ENCODE assay signal across 8 cellular contexts in the genomic region with DNA sequence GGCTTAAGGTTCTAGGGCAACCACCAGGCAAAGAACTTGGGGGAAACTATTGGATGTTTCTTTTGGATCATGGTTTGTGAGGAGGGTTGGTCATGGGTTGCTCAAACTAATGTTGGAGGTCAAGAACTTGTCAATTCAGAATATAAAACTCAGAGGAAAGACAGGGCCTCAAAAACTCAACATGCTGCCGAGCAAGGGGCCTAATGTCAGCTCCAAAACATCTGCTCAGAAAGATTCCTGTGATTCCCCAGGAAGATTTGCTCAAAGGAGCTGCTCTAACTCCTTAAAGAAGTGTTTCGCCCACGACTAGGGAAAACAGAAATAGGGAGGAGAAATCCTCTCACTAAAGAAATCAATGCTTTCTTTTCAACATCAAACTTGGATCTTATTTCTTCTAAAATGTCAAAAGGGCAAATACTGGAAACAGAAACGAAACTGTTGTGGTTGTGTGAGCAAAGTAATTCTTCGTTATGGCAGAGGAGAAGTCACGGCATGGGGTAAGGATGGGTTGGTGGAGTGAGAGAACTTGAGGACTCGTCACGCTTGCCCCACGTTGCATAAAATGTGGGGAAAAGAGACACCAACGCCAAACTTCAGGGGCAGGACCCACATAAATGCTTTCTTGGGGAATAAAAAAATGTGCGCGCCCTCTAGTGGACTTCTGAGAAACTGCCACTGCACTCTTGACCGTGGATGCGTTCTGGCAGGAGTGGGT. TPM values are rescaled to one million over a fixed set of nuclear protein-coding genes. Genes with fewer than 3 reads are reported as not detected.
DNase-seq lines count a peak whose midpoint lies in the region; ATAC-seq lines count a peak whose summit lies in the region.

No MANE protein-coding gene starts in this region.

- H3K9me3 Mint-ChIP-seq in activated CD8-positive, alpha-beta T cell treated with anti-CD3 and anti-CD28 coated beads, Interleukin-2, amount 10 ng/mL, durations not matched to agents 7 days and 5 days (ENCODE audit: insufficient read depth) = no peaks in the 10 kb centered on the region
- no peaks in the 10 kb centered on the region for H3K9me3 Mint-ChIP-seq in naive B cell

- POLR2A ChIA-PET in activated CD8-positive, alpha-beta T cell treated with anti-CD3 and anti-CD28 coated beads, Interleukin-2, amount 10 ng/mL, durations not matched to agents 7 days and 5 days (lab: Charles Lee) = interaction anchor here (0.7 kb wide), 1 partner anchor 422 kb away, joined by 3 read pairs; the partner anchor contains the start of gene WASHC3

- peaks cover 29% of the 10 kb centered on the region for H3K4me1 Mint-ChIP-seq in activated CD8-positive, alpha-beta T cell treated with anti-CD3 and anti-CD28 coated beads, Interleukin-2, amount 10 ng/mL, durations not matched to agents 7 days and 5 days (ENCODE audit: low read depth)
- peaks cover 8 to 15% (median 15%) of the 10 kb centered on the region in 3 donors for H3K4me1 Mint-ChIP-seq in naive B cell

- peak overlapping the region; percentile 61 for H3K4me3 Mint-ChIP-seq in activated CD8-positive, alpha-beta T cell treated with anti-CD3 and anti-CD28 coated beads, Interleukin-2, amount 10 ng/mL, durations not matched to agents 7 days and 5 days
- peak overlapping the region in 7 of 8 donors; percentile 43 to 88 (median 78) for H3K4me3 Mint-ChIP-seq in naive B cell

- CTCF ChIA-PET in activated CD8-positive, alpha-beta T cell treated with anti-CD3 and anti-CD28 coated beads, Interleukin-2, amount 10 ng/mL, durations not matched to agents 7 days and 5 days (lab: Charles Lee) = interaction anchor here (0.6 to 3.8 kb wide), 19 partner anchors 10 to 544 kb away, joined by 3 to 23 read pairs (median 3); no protein-coding TSS in a partner anchor

- peaks cover 5% of the 10 kb centered on the region for H3K36me3 Mint-ChIP-seq in activated CD8-positive, alpha-beta T cell treated with anti-CD3 and anti-CD28 coated beads, Interleukin-2, amount 10 ng/mL, durations not matched to agents 7 days and 5 days (ENCODE audit: low read depth)
- no peaks in the 10 kb centered on the region for H3K36me3 Mint-ChIP-seq in naive B cell

- peak overlapping the region; percentile 84 for H3K27ac Mint-ChIP-seq in activated CD8-positive, alpha-beta T cell treated with anti-CD3 and anti-CD28 coated beads, Interleukin-2, amount 10 ng/mL, durations not matched to agents 7 days and 5 days
- peak overlapping the region in 5 of 6 donors; percentile 27 to 93 (median 65) for H3K27ac Mint-ChIP-seq in naive B cell

- DNase-seq in AG08396 (ENCODE audit: low spot score) = peak; percentile 66
- DNase-seq in NCI-H345 treated with DMSO at 0.1 percent for 48 hours (lab: John Stamatoyannopoulos, UW; ENCODE audit: unreplicated experiment) = peak; percentile 17
- DNase-seq in activated CD8-positive, alpha-beta T cell treated with anti-CD3 and anti-CD28 coated beads, Interleukin-2, amount 10 ng/mL, durations not matched to agents 7 days and 5 days = peak; percentile 73
- peak; percentile 60 for DNase-seq in epidermal melanocyte (ENCODE audit: insufficient read length, low spot score)
- peak; percentile 17 for DNase-seq in naive B cell
- DNase-seq in stimulated activated naive CD4-positive, alpha-beta T cell treated with Interleukin-2 at 50 U/mL for 16 hours (lab: John Stamatoyannopoulos, UW) = peak; percentile 53

- no peaks in the 10 kb centered on the region for H3K27me3 Mint-ChIP-seq in activated CD8-positive, alpha-beta T cell treated with anti-CD3 and anti-CD28 coated beads, Interleukin-2, amount 10 ng/mL, durations not matched to agents 7 days and 5 days (ENCODE audit: low read depth)
- H3K27me3 Mint-ChIP-seq in naive B cell = peaks cover 0 to 6% (median 0%) of the 10 kb centered on the region in 3 donors

- peak; percentile 71 for ATAC-seq in GM18511 (IDR thresholded peaks at IDR 0.05; ENCODE audit: unreplicated experiment)
- ATAC-seq in HG03039 (IDR thresholded peaks at IDR 0.05; ENCODE audit: unreplicated experiment) = peak; percentile 53
- peak; percentile 85 for ATAC-seq in activated CD8-positive, alpha-beta T cell treated with anti-CD3 and anti-CD28 coated beads, Interleukin-2, amount 10 ng/mL, durations not matched to agents 7 days and 5 days
- ATAC-seq in naive B cell (ENCODE audit: low read depth in 2 of 2) = peak; percentile 65 to 70

RNA-seq across cellular contexts. Expression of gene IGF1, which starts 3.8 kb away (rescaled TPM):
- total RNA-seq in activated CD8-positive, alpha-beta T cell treated with anti-CD3 and anti-CD28 coated beads, Interleukin-2, amount 10 ng/mL, durations not matched to agents 7 days and 5 days = 1 to 10 TPM in 1 of 2 experiments, under 1 TPM in 1; 0.52 to 1.2 TPM
- polyA plus RNA-seq in naive B cell (ENCODE audit: low read depth in 6 of 6) = not detected

Comparison
In these comparisons a context has a peak if more than half of its experiments do, and no peak if none do; other contexts are left out.
1. Peak in every context shown above with its lines: DNase-seq and ATAC-seq.
2. DNase-seq: peak in every context shown above with its lines; median percentile 73 in activated CD8-positive, alpha-beta T cell treated with anti-CD3 and anti-CD28 coated beads, Interleukin-2, amount 10 ng/mL, durations not matched to agents 7 days and 5 days; 66 in AG08396; 60 in epidermal melanocyte; 53 in stimulated activated naive CD4-positive, alpha-beta T cell treated with Interleukin-2 at 50 U/mL for 16 hours; 17 in NCI-H345 treated with DMSO at 0.1 percent for 48 hours; 17 in naive B cell.